Comparison of ENCODE assay signal across 1 cellular context in the genomic region with DNA sequence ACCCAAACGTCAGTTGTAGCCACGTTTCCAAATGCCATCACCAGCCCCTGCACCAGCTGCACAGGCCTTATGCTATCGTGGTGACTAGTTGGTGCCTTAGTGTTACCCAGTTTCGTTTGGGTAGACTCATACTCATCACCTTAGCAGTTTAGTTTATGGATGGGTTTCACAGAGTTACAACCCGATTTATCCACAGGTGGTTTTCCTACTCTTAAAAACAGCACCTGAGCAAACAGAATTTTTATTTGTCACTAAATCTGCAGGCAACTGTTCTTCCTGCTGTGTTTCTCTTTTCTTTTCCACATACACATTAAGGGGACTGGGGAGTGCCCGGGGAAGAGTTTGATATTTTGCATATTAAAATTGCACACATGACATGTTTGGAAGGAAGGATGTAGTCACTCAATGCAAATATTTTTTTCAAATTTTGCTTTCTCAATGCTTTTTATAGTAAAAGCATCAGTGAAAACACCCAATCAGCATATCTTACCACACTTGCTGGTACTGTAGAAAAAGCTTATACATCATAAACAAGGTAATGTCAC.
TF ChIP-seq lines count a peak whose summit lies in the region.

No MANE protein-coding gene starts in this region.

TF ChIP-seq in HepG2, 621 proteins besides CTCF, POLR2A, EP300 and RAD21:
- TF ChIP-seq CENPT (CRISPR knock-in tag; IDR thresholded peaks at IDR 0.05; ENCODE audit: low read depth) (no peak), PHF20 (CRISPR knock-in tag; IDR thresholded peaks at IDR 0.05) (no peak), MAFF (IDR thresholded peaks at IDR 0.05; ENCODE audit: low read depth, low read length) (peak; percentile 64), MAFK (conservative IDR thresholded peaks at IDR 0.05 in 1 of 2, IDR thresholded peaks at IDR 0.05 in 1 of 2; ENCODE audit: low read length in 2 of 2) (peak; percentile 14 to 62; a peak in 2 of 4 replicates), SNRNP70 (IDR thresholded peaks at IDR 0.05; ENCODE audit: low read depth, low read length) (no peak), SMAD9 (CRISPR knock-in tag; IDR thresholded peaks at IDR 0.05) (no peak)
TF ChIP-seq in HepG2: peak in this region for 2.
